ENCODE assay signal across 15 cellular contexts in genomic region chr1:169623132-169623926, GRCh38. TPM values are rescaled to one million over a fixed set of nuclear protein-coding genes. Genes with fewer than 3 reads are reported as not detected.
"Had no signal": no experiment of that assay in that cellular context is flagged by ENCODE, and none has a peak within 500 bp of the region (broad histone marks: within the 10 kb centered on the region; RNA-seq: fewer than 3 reads in every experiment).

No MANE protein-coding gene starts in this region.

- H3K9me3 Mint-ChIP-seq: stimulated activated naive B cell treated with anti-CD40 and anti-IgM and Interleukin-4, amounts not matched to agents 10 μg/mL and 1 μg/mL and 100 μg/mL, for 72 hours had no signal

- H3K4me3 Mint-ChIP-seq: activated CD8-positive, alpha-beta memory T cell treated with anti-CD3 and anti-CD28 coated beads, Interleukin-2, amount 10 ng/mL, durations not matched to agents 7 days and 5 days; nephron; stimulated activated naive B cell treated with anti-CD40 and anti-IgM and Interleukin-4, amounts not matched to agents 10 μg/mL and 1 μg/mL and 100 μg/mL, for 72 hours had no signal

- H3K4me1 Mint-ChIP-seq: nephron had no signal

- H3K27ac Mint-ChIP-seq: activated CD8-positive, alpha-beta memory T cell treated with anti-CD3 and anti-CD28 coated beads, Interleukin-2, amount 10 ng/mL, durations not matched to agents 7 days and 5 days; nephron; stimulated activated naive B cell treated with anti-CD40 and anti-IgM and Interleukin-4, amounts not matched to agents 10 μg/mL and 1 μg/mL and 100 μg/mL, for 72 hours had no signal

- H3K27me3 Mint-ChIP-seq: stimulated activated naive B cell treated with anti-CD40 and anti-IgM and Interleukin-4, amounts not matched to agents 10 μg/mL and 1 μg/mL and 100 μg/mL, for 72 hours had no signal

- ATAC-seq: activated CD8-positive, alpha-beta memory T cell treated with anti-CD3 and anti-CD28 coated beads, Interleukin-2, amount 10 ng/mL, durations not matched to agents 7 days and 5 days; foreskin keratinocyte; stimulated activated naive B cell treated with anti-CD40 and anti-IgM and Interleukin-4, amounts not matched to agents 10 μg/mL and 1 μg/mL and 100 μg/mL, for 72 hours had no signal

- DNase-seq: activated CD8-positive, alpha-beta memory T cell treated with anti-CD3 and anti-CD28 coated beads, Interleukin-2, amount 10 ng/mL, durations not matched to agents 7 days and 5 days; aorta; cerebellar nuclear complex; effector CD8-positive, alpha-beta T cell; foreskin keratinocyte; mesenchymal stem cell; occipital lobe; stimulated activated CD4-positive, alpha-beta T cell treated with anti-CD3 and anti-CD28 coated beads, Interleukin-15, amount 100 ng/mL, for 24 hours; stimulated activated CD4-positive, alpha-beta T cell treated with anti-CD3 and anti-CD28 coated beads, Interleukin-4, amount 100 ng/mL, for 1 hour; stimulated activated naive B cell treated with anti-CD40 and anti-IgM and Interleukin-4, amounts not matched to agents 10 μg/mL and 1 μg/mL and 100 μg/mL, for 72 hours; SW 1271; T-helper 9 cell; upper lobe of left lung had no signal

RNA-seq across cellular contexts. Expression of gene SELP, which starts 6.6 kb away (rescaled TPM):
- total RNA-seq: foreskin keratinocyte, SJSA1 had no signal

RNA-seq across cellular contexts. Expression of gene F5, which starts 37.0 kb away (rescaled TPM):
- total RNA-seq: foreskin keratinocyte, SJSA1 had no signal
